Comparison of ENCODE assay signal across 22 cellular contexts in the genomic region with DNA sequence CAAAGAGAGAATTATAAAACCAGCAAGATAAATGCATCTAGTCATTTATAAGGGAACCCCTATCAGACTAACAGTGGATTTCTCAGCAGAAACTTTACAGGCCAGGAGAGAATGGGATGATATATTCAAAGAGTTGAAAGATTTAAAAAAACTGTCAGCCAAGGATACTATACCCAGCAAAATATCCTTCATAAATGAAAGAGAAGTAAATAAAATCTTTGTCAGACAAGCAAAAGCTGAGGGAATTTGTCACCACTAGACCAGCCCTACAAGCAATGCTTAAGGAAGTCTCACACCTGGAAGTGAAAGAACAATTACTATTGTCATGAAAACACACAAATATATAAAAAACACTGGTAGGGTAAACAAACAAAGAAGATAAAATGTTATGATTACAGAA.
"Had no signal": no experiment of that assay in that cellular context is flagged by ENCODE, and none has a peak within 500 bp of the region (broad histone marks: within the 10 kb centered on the region; RNA-seq: fewer than 3 reads in every experiment).

No MANE protein-coding gene starts in this region.

- H3K27me3 ChIP-seq: esophagus squamous epithelium, heart right ventricle, right lobe of liver, tibial nerve, upper lobe of left lung had no signal

- H3K4me1 ChIP-seq: esophagus squamous epithelium, heart right ventricle, lower lobe of right lung, parathyroid adenoma, right lobe of liver, tibial nerve, upper lobe of left lung had no signal

- H3K4me3 ChIP-seq: esophagus squamous epithelium, heart right ventricle, lower lobe of right lung, right lobe of liver, thoracic aorta, tibial nerve, upper lobe of left lung had no signal

- H3K36me3 ChIP-seq: esophagus squamous epithelium, heart right ventricle, lower lobe of right lung, right lobe of liver, thoracic aorta, tibial nerve, upper lobe of left lung had no signal

- DNase-seq: effector CD8-positive, alpha-beta T cell; erythroblast; esophagus squamous epithelium; foreskin melanocyte; glutamatergic neuron; heart right ventricle; hypothalamus; immature natural killer cell; islet precursor cell; kidney glomerular epithelial cell; left colon; left ventricle myocardium superior; lower lobe of right lung; right lobe of liver; small intestine; stimulated activated CD4-positive, alpha-beta T cell treated with anti-CD3 and anti-CD28 coated beads, Interleukin-15, amount 100 ng/mL, for 24 hours; stimulated activated CD4-positive, alpha-beta T cell treated with anti-CD3 and anti-CD28 coated beads, Interleukin-2, amount 100 ng/mL, for 48 hours; stimulated activated naive B cell treated with anti-CD40 and anti-IgM and Interleukin-4, amounts not matched to agents 10 μg/mL and 1 μg/mL and 100 μg/mL, for 72 hours; upper lobe of left lung had no signal

- H3K27ac ChIP-seq: esophagus squamous epithelium, heart right ventricle, lower lobe of right lung, parathyroid adenoma, right lobe of liver, thoracic aorta, tibial nerve, upper lobe of left lung had no signal

- H3K9ac ChIP-seq: parathyroid adenoma had no signal
